8 cellular contexts compared by ENCODE assay signal in the genomic region with DNA sequence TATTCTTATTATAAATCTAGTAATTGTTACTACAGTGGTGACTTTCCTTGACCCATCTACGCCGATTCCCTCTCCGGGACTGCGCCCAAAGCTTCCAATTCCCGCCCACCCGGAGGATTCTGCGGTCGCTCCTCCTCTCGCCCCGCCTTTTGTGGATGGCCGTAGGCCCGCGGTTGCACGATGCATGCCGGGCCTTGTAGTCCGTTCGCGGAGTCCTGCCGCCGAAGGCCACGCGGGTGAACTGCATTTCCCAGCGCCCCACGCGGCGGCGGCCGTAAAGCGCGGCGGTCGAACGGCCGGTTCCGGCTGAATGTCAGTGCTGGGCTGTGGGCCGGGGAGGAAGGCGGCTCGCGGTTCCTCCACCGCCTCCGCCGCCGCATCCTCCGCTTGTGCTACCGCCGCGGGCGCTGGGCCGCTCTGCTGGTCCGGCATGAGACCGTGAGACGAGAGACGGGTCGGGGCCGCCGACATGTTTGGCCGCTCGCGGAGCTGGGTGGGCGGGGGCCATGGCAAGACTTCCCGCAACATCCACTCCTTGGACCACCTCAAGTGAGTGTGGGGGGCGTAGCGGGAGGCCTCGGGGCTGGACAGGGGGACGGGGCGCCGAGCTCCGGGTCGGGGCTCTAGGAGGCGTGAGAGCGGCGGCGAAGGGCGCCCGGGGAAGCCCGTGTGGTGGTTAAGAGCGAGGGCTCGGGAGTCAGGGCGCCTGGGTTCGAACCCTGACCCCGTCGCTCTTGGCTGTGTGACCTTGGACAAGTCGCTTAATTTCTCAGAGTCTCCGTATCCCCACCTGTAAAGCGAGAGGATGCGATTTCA. TPM values are rescaled to one million over a fixed set of nuclear protein-coding genes. Genes with fewer than 3 reads are reported as not detected.
DNase-seq lines count a peak whose midpoint lies in the region; ATAC-seq lines count a peak whose summit lies in the region.

A gene with protein sequence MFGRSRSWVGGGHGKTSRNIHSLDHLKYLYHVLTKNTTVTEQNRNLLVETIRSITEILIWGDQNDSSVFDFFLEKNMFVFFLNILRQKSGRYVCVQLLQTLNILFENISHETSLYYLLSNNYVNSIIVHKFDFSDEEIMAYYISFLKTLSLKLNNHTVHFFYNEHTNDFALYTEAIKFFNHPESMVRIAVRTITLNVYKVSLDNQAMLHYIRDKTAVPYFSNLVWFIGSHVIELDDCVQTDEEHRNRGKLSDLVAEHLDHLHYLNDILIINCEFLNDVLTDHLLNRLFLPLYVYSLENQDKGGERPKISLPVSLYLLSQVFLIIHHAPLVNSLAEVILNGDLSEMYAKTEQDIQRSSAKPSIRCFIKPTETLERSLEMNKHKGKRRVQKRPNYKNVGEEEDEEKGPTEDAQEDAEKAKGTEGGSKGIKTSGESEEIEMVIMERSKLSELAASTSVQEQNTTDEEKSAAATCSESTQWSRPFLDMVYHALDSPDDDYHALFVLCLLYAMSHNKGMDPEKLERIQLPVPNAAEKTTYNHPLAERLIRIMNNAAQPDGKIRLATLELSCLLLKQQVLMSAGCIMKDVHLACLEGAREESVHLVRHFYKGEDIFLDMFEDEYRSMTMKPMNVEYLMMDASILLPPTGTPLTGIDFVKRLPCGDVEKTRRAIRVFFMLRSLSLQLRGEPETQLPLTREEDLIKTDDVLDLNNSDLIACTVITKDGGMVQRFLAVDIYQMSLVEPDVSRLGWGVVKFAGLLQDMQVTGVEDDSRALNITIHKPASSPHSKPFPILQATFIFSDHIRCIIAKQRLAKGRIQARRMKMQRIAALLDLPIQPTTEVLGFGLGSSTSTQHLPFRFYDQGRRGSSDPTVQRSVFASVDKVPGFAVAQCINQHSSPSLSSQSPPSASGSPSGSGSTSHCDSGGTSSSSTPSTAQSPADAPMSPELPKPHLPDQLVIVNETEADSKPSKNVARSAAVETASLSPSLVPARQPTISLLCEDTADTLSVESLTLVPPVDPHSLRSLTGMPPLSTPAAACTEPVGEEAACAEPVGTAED (plus strand): TSS at position 316 of the 816 bp plus-strand sequence. CDS start 154 bp downstream, at position 470.

- DNase-seq in C1 segment of cervical spinal cord (lab: John Stamatoyannopoulos, UW) (peak; percentile 80 to 98 (median 96)), NCI-H69 (lab: John Stamatoyannopoulos, UW) (peak; percentile 99), cortex of kidney (lab: John Stamatoyannopoulos, UW) (peak; percentile 84), left colon (peak; percentile 97 to 98)
- DNase-seq in activated CD4-positive, alpha-beta T cell treated with anti-CD3 and anti-CD28 coated beads, Interleukin-2, amount 10 ng/mL, durations not matched to agents 24 days and 14 days = peak; percentile 99
- peak; percentile 90 to 95 for DNase-seq in stimulated activated CD4-positive, alpha-beta T cell treated with anti-CD3 and anti-CD28 coated beads, Interleukin-1b, Interleukin-23, amount 100 ng/mL, for 4 hours (ENCODE audit: low read depth in 2 of 2)

- no peaks in the 10 kb centered on the region for H3K27me3 Mint-ChIP-seq in activated CD4-positive, alpha-beta T cell treated with anti-CD3 and anti-CD28 coated beads, Interleukin-2, amount 10 ng/mL, durations not matched to agents 24 days and 14 days

- peak within 1 kb of the TSS; percentile 84 for H3K4me3 Mint-ChIP-seq in activated CD4-positive, alpha-beta T cell treated with anti-CD3 and anti-CD28 coated beads, Interleukin-2, amount 10 ng/mL, durations not matched to agents 24 days and 14 days

- peak; percentile 65 for ATAC-seq in GM19351 (IDR thresholded peaks at IDR 0.05; ENCODE audit: unreplicated experiment)
- peak; percentile 73 for ATAC-seq in HG03520 (IDR thresholded peaks at IDR 0.05; ENCODE audit: unreplicated experiment)
- ATAC-seq in left colon = peak; percentile 78

- intact Hi-C loops in activated CD4-positive, alpha-beta T cell treated with anti-CD3 and anti-CD28 coated beads, Interleukin-2, amount 10 ng/mL, durations not matched to agents 24 days and 14 days (cut with micrococcal nuclease) = loop anchor here (1.0 to 5.0 kb wide), 5 partner anchors 202 to 1138 kb away; partner anchors contain the start of genes GSPT1, NUBP1, RMI2 and TXNDC11
- intact Hi-C loops in left colon (cut with DNase I, micrococcal nuclease) = no loop called here

- no peaks in the 10 kb centered on the region for H3K9me3 Mint-ChIP-seq in activated CD4-positive, alpha-beta T cell treated with anti-CD3 and anti-CD28 coated beads, Interleukin-2, amount 10 ng/mL, durations not matched to agents 24 days and 14 days

- peak within 1 kb of the TSS; percentile 79 for H3K27ac Mint-ChIP-seq in activated CD4-positive, alpha-beta T cell treated with anti-CD3 and anti-CD28 coated beads, Interleukin-2, amount 10 ng/mL, durations not matched to agents 24 days and 14 days

- H3K4me1 Mint-ChIP-seq in activated CD4-positive, alpha-beta T cell treated with anti-CD3 and anti-CD28 coated beads, Interleukin-2, amount 10 ng/mL, durations not matched to agents 24 days and 14 days = peaks cover 56% of the 10 kb centered on the region

- H3K36me3 Mint-ChIP-seq in activated CD4-positive, alpha-beta T cell treated with anti-CD3 and anti-CD28 coated beads, Interleukin-2, amount 10 ng/mL, durations not matched to agents 24 days and 14 days (ENCODE audit: low read depth) = peaks cover 11% of the 10 kb centered on the region

RNA-seq across cellular contexts. Expression of the gene that starts here (rescaled TPM):
- 35.9 and 36.2 TPM in 2 replicates for total RNA-seq in activated CD4-positive, alpha-beta T cell treated with anti-CD3 and anti-CD28 coated beads, Interleukin-2, amount 10 ng/mL, durations not matched to agents 24 days and 14 days
- total RNA-seq in left colon = 10 to 100 TPM; 27.3 to 41.6 TPM

Comparison
In these comparisons a context has a peak if more than half of its experiments do, and no peak if none do; other contexts are left out.
1. Peak in every context shown above with its lines: DNase-seq and ATAC-seq.